In genomic region chr21:38785483-38785882, GRCh38 we compare ENCODE assay signal across 31 cellular contexts.
"Had no signal": no experiment of that assay in that cellular context is flagged by ENCODE, and none has a peak within 500 bp of the region (broad histone marks: within the 10 kb centered on the region; RNA-seq: fewer than 3 reads in every experiment).

No MANE protein-coding gene starts in this region.

- H3K4me3 Mint-ChIP-seq: activated CD4-positive, alpha-beta memory T cell treated with anti-CD3 and anti-CD28 coated beads, Interleukin-2, amount 10 ng/mL, durations not matched to agents 7 days and 5 days; activated CD8-positive, alpha-beta memory T cell treated with anti-CD3 and anti-CD28 coated beads, Interleukin-2, amount 10 ng/mL, durations not matched to agents 7 days and 5 days; activated naive CD4-positive, alpha-beta T cell treated with anti-CD3 and anti-CD28 coated beads, Interleukin-2, amount 50 U/mL, for 24 hours; activated naive CD8-positive, alpha-beta T cell treated with anti-CD3 and anti-CD28 coated beads, Interleukin-2, amount 10 ng/mL, durations not matched to agents 7 days and 5 days; central memory CD8-positive, alpha-beta T cell had no signal

- ATAC-seq: activated CD8-positive, alpha-beta memory T cell treated with anti-CD3 and anti-CD28 coated beads, Interleukin-2, amount 10 ng/mL, durations not matched to agents 7 days and 5 days had no signal

- H3K4me2 ChIP-seq: PC-9 had no signal

- H3K9me3 Mint-ChIP-seq: central memory CD8-positive, alpha-beta T cell had no signal

- H2AFZ ChIP-seq: PC-9 had no signal

- H3K27me3 ChIP-seq: ascending aorta, cardiac muscle cell had no signal

- H3K4me3 ChIP-seq: ascending aorta, cardiac muscle cell, PC-9 had no signal

- H3K27ac Mint-ChIP-seq: activated CD4-positive, alpha-beta memory T cell treated with anti-CD3 and anti-CD28 coated beads, Interleukin-2, amount 10 ng/mL, durations not matched to agents 7 days and 5 days; activated CD8-positive, alpha-beta memory T cell treated with anti-CD3 and anti-CD28 coated beads, Interleukin-2, amount 10 ng/mL, durations not matched to agents 7 days and 5 days; activated naive CD4-positive, alpha-beta T cell treated with anti-CD3 and anti-CD28 coated beads, Interleukin-2, amount 50 U/mL, for 24 hours; activated naive CD8-positive, alpha-beta T cell treated with anti-CD3 and anti-CD28 coated beads, Interleukin-2, amount 10 ng/mL, durations not matched to agents 7 days and 5 days; activated T-helper 2 cell treated with anti-CD3 and anti-CD28 coated beads, Interferon-gamma antibody, Interleukin-2, Interleukin-4, amounts not matched to agents 10 μg/mL and 5 μg/mL and 100 μg/mL, durations not matched to agents 14 hours and 24 hours and 36 hours had no signal

- H3K4me1 Mint-ChIP-seq: central memory CD8-positive, alpha-beta T cell had no signal

- H3K27ac ChIP-seq: ascending aorta, cardiac muscle cell, PC-9, WERI-Rb-1 had no signal

- H3K4me1 ChIP-seq: ascending aorta had no signal

- DNase-seq: activated CD4-positive, alpha-beta memory T cell treated with anti-CD3 and anti-CD28 coated beads, Interleukin-2, amount 10 ng/mL, durations not matched to agents 7 days and 5 days; activated CD4-positive, alpha-beta T cell treated with anti-CD3 and anti-CD28 coated beads for 1 hour; activated CD4-positive, alpha-beta T cell treated with anti-CD3 and anti-CD28 coated beads for 48 hours; activated CD4-positive, CD25-positive, alpha-beta regulatory T cell; activated CD8-positive, alpha-beta memory T cell treated with anti-CD3 and anti-CD28 coated beads for 24 hours; activated CD8-positive, alpha-beta memory T cell treated with anti-CD3 and anti-CD28 coated beads, Interleukin-2, amount 10 ng/mL, durations not matched to agents 7 days and 5 days; activated CD8-positive, alpha-beta memory T cell treated with anti-CD3 and anti-CD28 coated beads, Interleukin-2, amount 50 U/mL, for 48 hours; activated gamma-delta T cell; activated naive CD4-positive, alpha-beta T cell treated with Interleukin-2 at 50 U/mL for 16 hours; activated naive CD8-positive, alpha-beta T cell treated with anti-CD3 and anti-CD28 coated beads, Interleukin-2, amount 10 ng/mL, durations not matched to agents 7 days and 5 days; amygdala; Karpas-422; NCI-H1105; NCI-H1417 treated with DMSO at 0.1 percent for 48 hours; NCI-H187 treated with DMSO at 0.1 percent for 48 hours; NCI-H2081; NCI-H2171 treated with DMSO at 0.1 percent for 48 hours; NCI-H2227 treated with DMSO at 0.1 percent for 48 hours; NCI-H446; NCI-H510A treated with DMSO at 0.1 percent for 48 hours; NK-92 treated with Interleukin-12 subunit alpha and Interleukin-12 subunit beta, amount 100 ng/mL, for 24 hours; PC-9; Right ventricle myocardium superior; SW 1271; T1000; WERI-Rb-1 had no signal

- H3K36me3 ChIP-seq: ascending aorta, cardiac muscle cell, WERI-Rb-1 had no signal

- H3K27me3 Mint-ChIP-seq: activated naive CD4-positive, alpha-beta T cell treated with anti-CD3 and anti-CD28 coated beads, Interleukin-2, amount 50 U/mL, for 24 hours; activated naive CD8-positive, alpha-beta T cell treated with anti-CD3 and anti-CD28 coated beads, Interleukin-2, amount 10 ng/mL, durations not matched to agents 7 days and 5 days; central memory CD8-positive, alpha-beta T cell had no signal
